Comparison of ENCODE assay signal across 8 cellular contexts in genomic region chr1:148032690-148033089, GRCh38.
A peak's percentile ranks its signal among the peaks of the same experiment; 100 is the strongest.
DNase-seq lines count a peak whose midpoint lies in the region; ATAC-seq and TF ChIP-seq lines count a peak whose summit lies in the region.
"Not testable (repeated sequence)": the region's sequence is repeated elsewhere in the genome, so short reads cannot be mapped to it uniquely, and the experiment has no call there.

No MANE protein-coding gene starts in this region.

- not testable (repeated sequence) for BruUV-seq in Panc1 (replicated peaks; lab: Mats Ljungman, UMichigan)

- H3K27me3 Mint-ChIP-seq in CD4-positive, alpha-beta T cell, result peaks cover 11% of the 10 kb centered on the region
- not testable (repeated sequence) for H3K27me3 Mint-ChIP-seq in activated T-cell treated with anti-CD3 and anti-CD28 coated beads, Interleukin-2, amount 50 U/mL, for 4 hours (ENCODE audit: low read depth)

- not testable (repeated sequence) for H3K36me3 Mint-ChIP-seq in CD4-positive, alpha-beta T cell (ENCODE audit: low read depth); activated T-cell treated with anti-CD3 and anti-CD28 coated beads, Interleukin-2, amount 50 U/mL, for 4 hours (ENCODE audit: insufficient read depth)

- H3K27ac ChIP-seq in CD4-positive, alpha-beta T cell (ENCODE audit: low read depth, low read length); Panc1 (ENCODE audit: low read length); body of pancreas; suprapubic skin: not testable (repeated sequence)

- TF ChIP-seq EP300 in suprapubic skin (IDR thresholded peaks at IDR 0.05), result not testable (repeated sequence)

- WGBS in body of pancreas, 2 donors, result no CpG with 5 or more reads among the region's 25 CpGs
- no CpG with 5 or more reads among the region's 25 CpGs for WGBS in suprapubic skin

- not testable (repeated sequence) for H3K4me1 ChIP-seq in Panc1 (ENCODE audit: control insufficient read depth, insufficient read depth, low read length); body of pancreas; suprapubic skin

- POLR2A ChIA-PET in CD4-positive, alpha-beta T cell (lab: Charles Lee); Panc1 (lab: Charles Lee): not testable (repeated sequence)

- not testable (repeated sequence) for H3K27me3 ChIP-seq in CD4-positive, alpha-beta T cell (ENCODE audit: control insufficient read depth, insufficient read depth, low read length); Panc1 (ENCODE audit: control insufficient read depth, insufficient read depth, low read length); body of pancreas; suprapubic skin

- H3K4me3 ChIP-seq in Panc1 (ENCODE audit: low read depth in 2 of 2, low read length in 2 of 2); body of pancreas: not testable (repeated sequence)
- peak overlapping the region; percentile 28 for H3K4me3 ChIP-seq in suprapubic skin

- not testable (repeated sequence) for H3K4me1 Mint-ChIP-seq in CD4-positive, alpha-beta T cell (ENCODE audit: low read depth); activated T-cell treated with anti-CD3 and anti-CD28 coated beads, Interleukin-2, amount 50 U/mL, for 4 hours (ENCODE audit: low read depth)

- not testable (repeated sequence) for H3K9me3 Mint-ChIP-seq in CD4-positive, alpha-beta T cell; activated T-cell treated with anti-CD3 and anti-CD28 coated beads, Interleukin-2, amount 50 U/mL, for 4 hours

- intact Hi-C loops in CD4-positive, alpha-beta T cell (cut with DNase I, micrococcal nuclease); Panc1 (cut with micrococcal nuclease; ENCODE audit: unreplicated experiment); body of pancreas (cut with DNase I); Right ventricle myocardium superior (cut with DNase I): not testable (repeated sequence)

- DNase-seq in CD4-positive, alpha-beta T cell; Panc1 (ENCODE audit: low read depth, low spot score); activated T-cell treated with anti-CD3 and anti-CD28 coated beads, Interleukin-2, amount 50 U/mL, for 4 hours; body of pancreas; Right ventricle myocardium superior; left lobe of liver (ENCODE audit: low spot score); omental fat pad (ENCODE audit: low spot score); suprapubic skin (ENCODE audit: low spot score in 2 of 2): not testable (repeated sequence)

- TF ChIP-seq CTCF in CD4-positive, alpha-beta T cell (IDR thresholded peaks at IDR 0.05); Panc1 (IDR thresholded peaks at IDR 0.05); body of pancreas (IDR thresholded peaks at IDR 0.05); omental fat pad (IDR thresholded peaks at IDR 0.05); suprapubic skin (IDR thresholded peaks at IDR 0.05): not testable (repeated sequence)

- not testable (repeated sequence) for H3K9me3 ChIP-seq in CD4-positive, alpha-beta T cell (ENCODE audit: control insufficient read depth, low read length); Panc1 (ENCODE audit: control insufficient read depth, insufficient read depth, low read depth, low read length); body of pancreas; suprapubic skin

- not testable (repeated sequence) for H3K36me3 ChIP-seq in Panc1 (ENCODE audit: control insufficient read depth, insufficient read depth, low read length); body of pancreas (replicated peaks in 1 of 2; ENCODE audit: insufficient read depth in 1 of 2, low read depth in 2 of 2); suprapubic skin

- H3K27ac Mint-ChIP-seq in CD4-positive, alpha-beta T cell, result not testable (repeated sequence)

- in situ Hi-C loops in Panc1 (cut with HindIII; ENCODE audit: low pct_unique_long_range_greater_than_20kb, low sequenced_read_pairs), result not testable (repeated sequence)

- not testable (repeated sequence) for TF ChIP-seq POLR2A in body of pancreas (IDR thresholded peaks at IDR 0.05); suprapubic skin (IDR thresholded peaks at IDR 0.05)

- not testable (repeated sequence) for H3K4me3 Mint-ChIP-seq in CD4-positive, alpha-beta T cell; activated T-cell treated with anti-CD3 and anti-CD28 coated beads, Interleukin-2, amount 50 U/mL, for 4 hours

- peak; percentile 29 for ATAC-seq in CD4-positive, alpha-beta T cell (ENCODE audit: poor library complexity)
- ATAC-seq in Panc1 (peak; percentile 90), body of pancreas (peak; percentile 40), Right ventricle myocardium superior (ENCODE audit: poor library complexity) (peak; percentile 68), left lobe of liver (peak; percentile 18), omental fat pad (ENCODE audit: low FRiP score) (peak; percentile 6)
- ATAC-seq in activated T-cell treated with anti-CD3 and anti-CD28 coated beads, Interleukin-2, amount 50 U/mL, for 4 hours, result peak; percentile 75 to 83

- CTCF ChIA-PET in CD4-positive, alpha-beta T cell (lab: Charles Lee); Panc1 (lab: Charles Lee): not testable (repeated sequence)

Comparison
In these comparisons a context has a peak if more than half of its experiments do, and no peak if none do; other contexts are left out.
1. ATAC-seq: peak in every context shown above with its lines; median percentile 90 in Panc1; 79 in activated T-cell treated with anti-CD3 and anti-CD28 coated beads, Interleukin-2, amount 50 U/mL, for 4 hours; 68 in Right ventricle myocardium superior; 40 in body of pancreas; 29 in CD4-positive, alpha-beta T cell; 18 in left lobe of liver; 6 in omental fat pad.